Comparison of ENCODE assay signal across 9 cellular contexts in the genomic region with DNA sequence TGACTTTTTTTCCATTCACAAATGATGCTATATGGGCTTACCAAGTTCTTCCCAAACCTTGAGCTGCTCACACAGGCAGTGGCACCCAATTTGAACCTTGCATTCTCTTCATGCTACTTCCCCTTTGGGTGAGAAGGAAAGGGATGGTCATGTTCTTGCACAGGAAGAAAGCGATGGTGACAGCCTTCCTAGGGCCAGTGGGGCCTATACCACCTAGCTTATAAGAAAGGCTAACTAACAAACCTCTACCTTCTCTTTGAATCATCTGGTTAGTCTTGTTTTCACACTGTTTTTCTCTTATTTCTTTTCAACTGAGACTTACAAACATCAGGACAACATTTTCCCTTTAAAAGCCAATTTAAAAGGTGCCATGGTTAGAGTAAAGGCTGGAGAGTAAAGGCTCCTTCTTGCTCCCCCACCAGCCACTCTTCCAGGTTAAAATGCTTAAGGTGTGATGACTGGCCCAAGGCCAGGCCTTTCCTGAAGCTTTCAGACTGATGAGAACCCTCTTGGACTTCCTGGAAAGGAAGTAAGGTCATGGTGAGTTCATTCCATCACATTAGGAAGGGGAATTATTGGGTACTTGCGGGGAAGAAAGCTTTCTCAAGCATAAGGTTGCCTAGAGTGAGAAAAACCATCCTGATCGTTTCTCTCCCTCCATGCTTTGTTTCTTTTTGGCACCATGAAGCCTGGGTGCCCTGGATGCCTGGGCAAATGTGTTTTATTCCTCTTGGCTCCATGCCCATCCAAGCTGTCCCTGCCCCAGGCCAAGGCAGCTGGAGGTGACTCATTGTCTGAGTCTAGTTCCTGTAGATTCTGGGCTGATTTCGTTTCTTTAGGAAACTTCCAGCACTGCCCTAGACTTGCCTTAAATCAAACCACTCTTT. TPM values are rescaled to one million over a fixed set of nuclear protein-coding genes. Genes with fewer than 3 reads are reported as not detected.
A peak's percentile ranks its signal among the peaks of the same experiment; 100 is the strongest.
DNase-seq lines count a peak whose midpoint lies in the region; ATAC-seq and TF ChIP-seq lines count a peak whose summit lies in the region.
"Had no signal": no experiment of that assay in that cellular context is flagged by ENCODE, and none has a peak within 500 bp of the region (broad histone marks: within the 10 kb centered on the region; RNA-seq: fewer than 3 reads in every experiment).

No MANE protein-coding gene starts in this region.

- intact Hi-C loops in HCT116 (cut with micrococcal nuclease) (no loop called here), esophagus muscularis mucosa (cut with DNase I) (no loop called here)

- peak; percentile 81 for ATAC-seq in HCT116
- no peak for ATAC-seq in HG02798 (IDR thresholded peaks at IDR 0.05; ENCODE audit: poor library complexity, unreplicated experiment)

- no peaks in the 10 kb centered on the region for H3K9me3 Mint-ChIP-seq in activated CD4-positive, alpha-beta memory T cell treated with anti-CD3 and anti-CD28 coated beads, Interleukin-2, amount 10 ng/mL, durations not matched to agents 7 days and 5 days

- H3K4me3 ChIP-seq in HCT116 (replicated peaks in 1 of 2; ENCODE audit: low read depth in 1 of 2, low read length in 2 of 2) = 0 out of 4 replicates have a peak overlapping the region, but pooled peaks of 1 of the 2 experiments have one; percentile 25
- H3K4me3 ChIP-seq in skeletal muscle satellite cell (ENCODE audit: low read length) = no peak overlapping the region
- no peak overlapping the region for H3K4me3 ChIP-seq in esophagus muscularis mucosa

- H3K36me3 Mint-ChIP-seq in activated CD4-positive, alpha-beta memory T cell treated with anti-CD3 and anti-CD28 coated beads, Interleukin-2, amount 10 ng/mL, durations not matched to agents 7 days and 5 days (ENCODE audit: low read depth) = no peaks in the 10 kb centered on the region

- BruUV-seq in HCT116 (replicated peaks; lab: Mats Ljungman, UMichigan) = no TSS peak

- H3K27ac Mint-ChIP-seq in activated CD4-positive, alpha-beta memory T cell treated with anti-CD3 and anti-CD28 coated beads, Interleukin-2, amount 10 ng/mL, durations not matched to agents 7 days and 5 days = no peak overlapping the region

- H3K4me1 ChIP-seq in HCT116 (ENCODE audit: control insufficient read depth in 1 of 2, insufficient read depth in 2 of 2, low read length in 2 of 2) = peaks cover 16 to 21% of the 10 kb centered on the region in 2 experiments
- peaks cover 41% of the 10 kb centered on the region for H3K4me1 ChIP-seq in skeletal muscle satellite cell (ENCODE audit: control insufficient read depth, insufficient read depth, low read length)
- H3K4me1 ChIP-seq in esophagus muscularis mucosa = peaks cover 21 to 23% (median 23%) of the 10 kb centered on the region in 4 donors

- peaks cover 4% of the 10 kb centered on the region for H3K27me3 Mint-ChIP-seq in activated CD4-positive, alpha-beta memory T cell treated with anti-CD3 and anti-CD28 coated beads, Interleukin-2, amount 10 ng/mL, durations not matched to agents 7 days and 5 days

- H3K9ac ChIP-seq in HCT116 (ENCODE audit: low read length) (no peak overlapping the region), skeletal muscle satellite cell (ENCODE audit: low read depth, low read length) (peak overlapping the region; percentile 52)

- no peak overlapping the region for H3K4me3 Mint-ChIP-seq in activated CD4-positive, alpha-beta memory T cell treated with anti-CD3 and anti-CD28 coated beads, Interleukin-2, amount 10 ng/mL, durations not matched to agents 7 days and 5 days

- 60% methylated on average over 4 of the region's 4 CpGs for WGBS in esophagus muscularis mucosa

- H3K9me3 ChIP-seq in HCT116 (ENCODE audit: control insufficient read depth in 1 of 2, insufficient read depth in 1 of 2, low read depth in 1 of 2, low read length in 2 of 2) (no peaks in the 10 kb centered on the region), skeletal muscle satellite cell (replicated peaks; ENCODE audit: low read length) (no peaks in the 10 kb centered on the region), esophagus muscularis mucosa (no peaks in the 10 kb centered on the region)

- no peaks in the 10 kb centered on the region for H3K79me2 ChIP-seq in HCT116 (ENCODE audit: insufficient read depth, low read length)

- no peaks in the 10 kb centered on the region for H4K20me1 ChIP-seq in HCT116 (ENCODE audit: insufficient read depth)

- POLR2A ChIA-PET in HCT116 (lab: Charles Lee) = interaction anchor here (0.8 to 2.2 kb wide), 9 partner anchors 9 to 823 kb away, joined by 3 to 21 read pairs (median 3); no protein-coding TSS in a partner anchor
- POLR2A ChIA-PET in activated CD4-positive, alpha-beta memory T cell treated with anti-CD3 and anti-CD28 coated beads, Interleukin-2, amount 10 ng/mL, durations not matched to agents 7 days and 5 days (lab: Charles Lee) = no interaction called here

- RAD21 ChIA-PET in HCT116 (lab: Charles Lee; ENCODE audit: low non-redundant PET in 1 of 2, low total read pairs in 2 of 2, uncharacterized antibody in 2 of 2, unreplicated experiment in 2 of 2) = interaction anchor here in 1 of 2 experiments (0.6 kb wide), 1 partner anchor 43 kb away, joined by 3 read pairs; no protein-coding TSS in a partner anchor

- TF ChIP-seq POLR2A in HCT116 (IDR thresholded peaks at IDR 0.05; ENCODE audit: borderline replicate concordance, extremely low read depth, insufficient read depth, insufficient read length) (no peak), esophagus muscularis mucosa (IDR thresholded peaks at IDR 0.05; ENCODE audit: low read depth) (no peak)

- H3K9me2 ChIP-seq in HCT116 (ENCODE audit: insufficient read depth) = no peaks in the 10 kb centered on the region

- CTCF ChIA-PET in HCT116 (lab: Charles Lee) = interaction anchor here (0.8 to 1.4 kb wide), 5 partner anchors 9 to 822 kb away, joined by 3 to 6 read pairs (median 3); no protein-coding TSS in a partner anchor
- CTCF ChIA-PET in activated CD4-positive, alpha-beta memory T cell treated with anti-CD3 and anti-CD28 coated beads, Interleukin-2, amount 10 ng/mL, durations not matched to agents 7 days and 5 days (lab: Charles Lee) = interaction anchor here (2.2 kb wide), 1 partner anchor 10 kb away, joined by 6 read pairs; no protein-coding TSS in a partner anchor

- DNase-seq in HCT116 (ENCODE audit: low read depth, low spot score) (peak; percentile 56), SK-MEL-5 (ENCODE audit: low read depth, low spot score) (peak; percentile 51), glomerular visceral epithelial cell (ENCODE audit: extremely low spot score) (peak; percentile 95), esophagus muscularis mucosa (ENCODE audit: extremely low spot score) (no peak), cerebellar nuclear complex (lab: John Stamatoyannopoulos, UW) (no peak)
- DNase-seq in activated CD4-positive, alpha-beta memory T cell treated with anti-CD3 and anti-CD28 coated beads, Interleukin-2, amount 10 ng/mL, durations not matched to agents 7 days and 5 days = no peak
- DNase-seq: T-helper 9 cell had no signal

- in situ Hi-C loops in SK-MEL-5 (cut with HindIII; ENCODE audit: low pct_unique_long_range_greater_than_20kb, low sequenced_read_pairs) = no loop called here

- TF ChIP-seq CTCF in HCT116 (IDR thresholded peaks at IDR 0.05 in 2 of 3, conservative IDR thresholded peaks at IDR 0.05 in 1 of 3; ENCODE audit: borderline replicate concordance in 1 of 3, insufficient read depth in 1 of 3, low read depth in 2 of 3, low read length in 2 of 3) (no peak), esophagus muscularis mucosa (IDR thresholded peaks at IDR 0.05) (no peak)

- no peak for TF ChIP-seq EP300 in esophagus muscularis mucosa (IDR thresholded peaks at IDR 0.05)

- no peaks in the 10 kb centered on the region for H3K4me1 Mint-ChIP-seq in activated CD4-positive, alpha-beta memory T cell treated with anti-CD3 and anti-CD28 coated beads, Interleukin-2, amount 10 ng/mL, durations not matched to agents 7 days and 5 days

- H3K27me3 ChIP-seq in HCT116 (ENCODE audit: insufficient read depth, low read length) (peaks cover 5% of the 10 kb centered on the region; the same call in 1 of the 2 replicates), skeletal muscle satellite cell (ENCODE audit: control insufficient read depth, insufficient read depth, low read length) (no peaks in the 10 kb centered on the region), esophagus muscularis mucosa (no peaks in the 10 kb centered on the region)

- H3K27ac ChIP-seq in HCT116 (ENCODE audit: low read depth, low read length) = no peak overlapping the region
- peak overlapping the region in 1 of 4 donors; percentile 51 for H3K27ac ChIP-seq in esophagus muscularis mucosa (replicated peaks in 1 of 4)

- no peak for TF ChIP-seq RAD21 in HCT116 (IDR thresholded peaks at IDR 0.05; ENCODE audit: low read depth)

- H3K36me3 ChIP-seq in HCT116 (ENCODE audit: control insufficient read depth in 1 of 2, insufficient read depth in 2 of 2, low read length in 2 of 2) = no peaks in the 10 kb centered on the region
- no peaks in the 10 kb centered on the region for H3K36me3 ChIP-seq in skeletal muscle satellite cell (ENCODE audit: insufficient read depth, low read length)
- H3K36me3 ChIP-seq in esophagus muscularis mucosa = no peaks in the 10 kb centered on the region

- H2AFZ ChIP-seq in HCT116 (ENCODE audit: low read depth, low read length, poor library complexity, severe bottlenecking) = peak overlapping the region; percentile 57

- peak overlapping the region; percentile 67 for H3K4me2 ChIP-seq in HCT116 (ENCODE audit: low read length)
- peak overlapping the region; percentile 22 for H3K4me2 ChIP-seq in skeletal muscle satellite cell (ENCODE audit: low read length)

TF ChIP-seq in HCT116, 20 proteins besides CTCF, POLR2A, EP300 and RAD21 (continues in another document):
- TF ChIP-seq JUND (IDR thresholded peaks at IDR 0.05) = peak; percentile 92
- TF ChIP-seq SIN3A (IDR thresholded peaks at IDR 0.05; ENCODE audit: low read depth) = 0 out of 2 replicates have a peak, but pooled peaks have one; percentile 32
- TF ChIP-seq POLR2AphosphoS5 (IDR thresholded peaks at IDR 0.05; ENCODE audit: low read depth, low read length) = peak; percentile 56
- TF ChIP-seq YY1 (IDR thresholded peaks at IDR 0.05; ENCODE audit: extremely low read depth, insufficient replicate concordance, low read depth, low read length) = no peak
- TF ChIP-seq ELF1 (IDR thresholded peaks at IDR 0.05; ENCODE audit: borderline replicate concordance, low read depth) = no peak
- TF ChIP-seq CEBPB (IDR thresholded peaks at IDR 0.05; ENCODE audit: low read depth) = 0 out of 2 replicates have a peak, but pooled peaks have one; percentile 55
- peak; percentile 85; the same call in 1 of the 2 replicates for TF ChIP-seq CBX3 (IDR thresholded peaks at IDR 0.05; ENCODE audit: low read depth)

RNA-seq across cellular contexts. Expression of gene ITGB6, which starts 41.4 kb away (rescaled TPM):
- 0.12 TPM for total RNA-seq in HCT116 (2021; ENCODE audit: unreplicated experiment)
- 0.08 and 0.09 TPM in 2 replicates for polyA plus RNA-seq in HCT116 (2012)
- total RNA-seq in SK-MEL-5 (2014; rRNA removed; shearing (Covaris generic)) = 0.03 TPM in 1 of 2 replicates, not detected in the other
- 0.09 and 1.6 TPM in 2 replicates for polyA plus RNA-seq in SK-MEL-5 (2015; cell fraction: cytosol; rRNA removed)
- polyA plus RNA-seq in SK-MEL-5 (2015; cell fraction: nucleus; rRNA removed) = 0.65 and 0.84 TPM in 2 replicates
- total RNA-seq in skeletal muscle satellite cell (2012; rRNA removed) = 0.25 and 2.2 TPM in 2 replicates
- total RNA-seq in esophagus muscularis mucosa = 1 to 10 TPM in 1 of 4 donors, under 1 TPM in 1, not detected in 2; 0.17 to 3.4 TPM
- total RNA-seq in activated CD4-positive, alpha-beta memory T cell treated with anti-CD3 and anti-CD28 coated beads, Interleukin-2, amount 10 ng/mL, durations not matched to agents 7 days and 5 days = not detected

Comparison
In these comparisons a context has a peak if more than half of its experiments do, and no peak if none do; other contexts are left out.
1. DNase-seq: peak in HCT116 (single experiment), SK-MEL-5 (single experiment) and glomerular visceral epithelial cell (single experiment); none in esophagus muscularis mucosa (single experiment), activated CD4-positive, alpha-beta memory T cell treated with anti-CD3 and anti-CD28 coated beads, Interleukin-2, amount 10 ng/mL, durations not matched to agents 7 days and 5 days (single experiment) and cerebellar nuclear complex (0 of 2).